Comparison of ENCODE assay signal across 9 cellular contexts in genomic region chr3:10941972-10942371, GRCh38. TPM values are rescaled to one million over a fixed set of nuclear protein-coding genes. Genes with fewer than 3 reads are reported as not detected.
DNase-seq lines count a peak whose midpoint lies in the region; ATAC-seq and TF ChIP-seq lines count a peak whose summit lies in the region.
"Had no signal": no experiment of that assay in that cellular context is flagged by ENCODE, and none has a peak within 500 bp of the region (broad histone marks: within the 10 kb centered on the region; RNA-seq: fewer than 3 reads in every experiment).

No MANE protein-coding gene starts in this region.

- WGBS in GM23248 (ENCODE audit: low coverage in 1 of 2, low lambda C conversion rate in 2 of 2, missing lambda C conversion rate in 2 of 2), 2 experiments = 8 to 13% methylated on average over 1 of the region's 1 CpG
- WGBS in right lobe of liver (ENCODE audit: insufficient coverage, low coverage, low lambda C conversion rate, missing lambda C conversion rate) = 83% methylated on average over 1 of the region's 1 CpG

- no peak for TF ChIP-seq POLR2A in right lobe of liver (IDR thresholded peaks at IDR 0.05)

- TF ChIP-seq CTCF in AG04449 (IDR thresholded peaks at IDR 0.05; ENCODE audit: insufficient read depth, low read length, missing control alignments) (peak; percentile 51), right lobe of liver (IDR thresholded peaks at IDR 0.05) (peak; percentile 27 to 55 (median 46))

- H3K27ac ChIP-seq in GM23248 = no peak overlapping the region
- H3K27ac ChIP-seq in right lobe of liver = no peak overlapping the region

- H2AFZ ChIP-seq in GM23248 = no peak overlapping the region

- H3K4me1 Mint-ChIP-seq in activated naive CD4-positive, alpha-beta T cell treated with anti-CD3 and anti-CD28 coated beads, Interleukin-2, amount 10 ng/mL, durations not matched to agents 7 days and 5 days = no peaks in the 10 kb centered on the region

- in situ Hi-C loops in GM23248 (cut with MboI) = loop anchor here (10.0 kb wide), 1 partner anchor 393 kb away; no protein-coding TSS in a partner anchor

- no peak overlapping the region for H3K27ac Mint-ChIP-seq in activated naive CD4-positive, alpha-beta T cell treated with anti-CD3 and anti-CD28 coated beads, Interleukin-2, amount 10 ng/mL, durations not matched to agents 7 days and 5 days
- H3K27ac Mint-ChIP-seq: dendritic cell treated with granulocyte-macrophage colony-stimulating factor and Interleukin-4, amounts not matched to agents 40 ng/mL and 50 ng/mL, for 4 days had no signal

- peaks cover 10% of the 10 kb centered on the region for H3K27me3 Mint-ChIP-seq in activated naive CD4-positive, alpha-beta T cell treated with anti-CD3 and anti-CD28 coated beads, Interleukin-2, amount 10 ng/mL, durations not matched to agents 7 days and 5 days

- no peaks in the 10 kb centered on the region for H3F3A ChIP-seq in GM23248 (ENCODE audit: insufficient read depth)

- H3K36me3 ChIP-seq in GM23248 (ENCODE audit: low read depth) (no peaks in the 10 kb centered on the region), right lobe of liver (no peaks in the 10 kb centered on the region)

- no peaks in the 10 kb centered on the region for H4K20me1 ChIP-seq in GM23248 (ENCODE audit: insufficient read depth)

- H3K4me3 ChIP-seq in AG04449 (ENCODE audit: low read depth, low read length) = no peak overlapping the region
- no peak overlapping the region for H3K4me3 ChIP-seq in GM23248
- H3K4me3 ChIP-seq in right lobe of liver = no peak overlapping the region

- DNase-seq in AG04449 (ENCODE audit: low read depth, low spot score) (no peak), GM23248 (peak; percentile 19), right lobe of liver (peak in 2 of 3 donors; percentile 4 to 31), HCEC 1CT (no peak), AG08395 (ENCODE audit: low spot score) (no peak)
- peak; percentile 44 for DNase-seq in activated naive CD4-positive, alpha-beta T cell treated with anti-CD3 and anti-CD28 coated beads, Interleukin-2, amount 10 ng/mL, durations not matched to agents 7 days and 5 days

- intact Hi-C loops in right lobe of liver (cut with DNase I) = loop anchor here in 1 of 2 donors (10.0 kb wide), 1 partner anchor 187 kb away; no protein-coding TSS in a partner anchor

- CTCF ChIA-PET in AG04449 (lab: Yijun Ruan, JAX) = interaction anchor here (0.8 to 11.2 kb wide), 11 partner anchors 8 to 394 kb away, joined by 3 to 290 read pairs (median 4); no protein-coding TSS in a partner anchor
- CTCF ChIA-PET in activated naive CD4-positive, alpha-beta T cell treated with anti-CD3 and anti-CD28 coated beads, Interleukin-2, amount 10 ng/mL, durations not matched to agents 7 days and 5 days (lab: Charles Lee) = interaction anchor here (1.2 to 2.1 kb wide), 3 partner anchors 22 to 183 kb away, joined by 3 to 16 read pairs (median 4); no protein-coding TSS in a partner anchor

- ATAC-seq in right lobe of liver (no peak), GM19467 (IDR thresholded peaks at IDR 0.05; ENCODE audit: unreplicated experiment) (no peak), HG03342 (IDR thresholded peaks at IDR 0.05; ENCODE audit: unreplicated experiment) (no peak)

- no peaks in the 10 kb centered on the region for H3K36me3 Mint-ChIP-seq in activated naive CD4-positive, alpha-beta T cell treated with anti-CD3 and anti-CD28 coated beads, Interleukin-2, amount 10 ng/mL, durations not matched to agents 7 days and 5 days

- no peaks in the 10 kb centered on the region for H3K79me2 ChIP-seq in GM23248 (ENCODE audit: insufficient read depth)

- H3K9me2 ChIP-seq in GM23248 (ENCODE audit: insufficient read depth) = no peaks in the 10 kb centered on the region

- no peak overlapping the region for H3K4me3 Mint-ChIP-seq in activated naive CD4-positive, alpha-beta T cell treated with anti-CD3 and anti-CD28 coated beads, Interleukin-2, amount 10 ng/mL, durations not matched to agents 7 days and 5 days
- H3K4me3 Mint-ChIP-seq: dendritic cell treated with granulocyte-macrophage colony-stimulating factor and Interleukin-4, amounts not matched to agents 40 ng/mL and 50 ng/mL, for 4 days had no signal

- POLR2A ChIA-PET in AG04449 (lab: Yijun Ruan, JAX) = no interaction called here

- H3K9ac ChIP-seq in GM23248 = no peak overlapping the region

- H3K9me3 Mint-ChIP-seq in activated naive CD4-positive, alpha-beta T cell treated with anti-CD3 and anti-CD28 coated beads, Interleukin-2, amount 10 ng/mL, durations not matched to agents 7 days and 5 days = peaks cover 5% of the 10 kb centered on the region
- H3K9me3 Mint-ChIP-seq: dendritic cell treated with granulocyte-macrophage colony-stimulating factor and Interleukin-4, amounts not matched to agents 40 ng/mL and 50 ng/mL, for 4 days had no signal

- H3K4me2 ChIP-seq in GM23248 (ENCODE audit: unreplicated experiment) = no peak overlapping the region

- H3K27me3 ChIP-seq in GM23248 (replicated peaks; ENCODE audit: insufficient read depth) (peaks cover 20% of the 10 kb centered on the region), right lobe of liver (no peaks in the 10 kb centered on the region)

- H3K4me1 ChIP-seq in GM23248 (ENCODE audit: insufficient read depth) = no peaks in the 10 kb centered on the region
- no peaks in the 10 kb centered on the region for H3K4me1 ChIP-seq in right lobe of liver

- H3K9me3 ChIP-seq in GM23248 (ENCODE audit: low read depth) (no peaks in the 10 kb centered on the region), right lobe of liver (no peaks in the 10 kb centered on the region)

RNA-seq across cellular contexts. Expression of gene SLC6A1, which starts 50.6 kb away (rescaled TPM):
- total RNA-seq in GM23248 (2014; rRNA removed; shearing (Covaris generic)) = not detected in 2 replicates
- not detected in 2 replicates for polyA plus RNA-seq in GM23248 (2016; fragmentation: Nextera tagmentation; extraction: Ambion mirVana)
- 10 to 100 TPM; 14.5 to 70.1 (median 37.3) TPM for total RNA-seq in right lobe of liver

Comparison
In these comparisons a context has a peak if more than half of its experiments do, and no peak if none do; other contexts are left out.
1. DNase-seq: peak in GM23248 (single experiment), activated naive CD4-positive, alpha-beta T cell treated with anti-CD3 and anti-CD28 coated beads, Interleukin-2, amount 10 ng/mL, durations not matched to agents 7 days and 5 days (single experiment) and right lobe of liver (2 of 3); none in AG04449 (single experiment), HCEC 1CT (single experiment) and AG08395 (single experiment).
2. RNA of gene SLC6A1, which starts 50.6 kb away (total RNA-seq): 14.5 to 70.1 TPM in right lobe of liver; not detected in GM23248; every median in the first group is over 10 times any median in the second.